2 cellular contexts compared by ENCODE assay signal in the genomic region with DNA sequence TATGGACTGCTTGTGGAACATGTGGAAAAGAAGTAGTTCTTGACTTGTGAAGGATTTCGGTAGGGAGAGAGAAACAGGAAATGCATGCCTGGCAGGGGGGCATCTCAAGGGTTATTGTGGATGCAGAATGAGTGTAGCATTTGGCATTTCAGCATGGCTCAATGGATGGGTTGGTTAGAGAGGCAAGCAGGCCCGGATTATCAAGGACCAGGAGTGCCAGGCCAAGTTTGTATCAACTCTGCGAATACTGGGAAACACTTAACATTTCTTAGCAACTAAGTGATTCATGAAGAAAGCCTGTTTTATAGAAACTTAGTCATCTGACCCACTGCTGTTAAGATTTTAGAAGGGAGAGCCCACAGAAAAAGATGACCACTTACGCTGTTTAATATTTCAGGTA.
TF ChIP-seq lines count a peak whose summit lies in the region.

No MANE protein-coding gene starts in this region.

TF ChIP-seq in GM23338, 12 proteins besides CTCF, POLR2A, EP300 and RAD21:
- TF ChIP-seq ZNF331 (CRISPR knock-in tag; IDR thresholded peaks at IDR 0.05; ENCODE audit: low read depth): no peak
- no peak for TF ChIP-seq CREB1 (CRISPR knock-in tag; IDR thresholded peaks at IDR 0.05; ENCODE audit: low read depth)
- TF ChIP-seq REST (IDR thresholded peaks at IDR 0.05; ENCODE audit: unreplicated experiment): no peak
- TF ChIP-seq EZH2 (IDR thresholded peaks at IDR 0.05; ENCODE audit: low read depth, unreplicated experiment): no peak

TF ChIP-seq in WTC11, 78 proteins besides CTCF, POLR2A, EP300 and RAD21:
- TF ChIP-seq, protein P1, sequence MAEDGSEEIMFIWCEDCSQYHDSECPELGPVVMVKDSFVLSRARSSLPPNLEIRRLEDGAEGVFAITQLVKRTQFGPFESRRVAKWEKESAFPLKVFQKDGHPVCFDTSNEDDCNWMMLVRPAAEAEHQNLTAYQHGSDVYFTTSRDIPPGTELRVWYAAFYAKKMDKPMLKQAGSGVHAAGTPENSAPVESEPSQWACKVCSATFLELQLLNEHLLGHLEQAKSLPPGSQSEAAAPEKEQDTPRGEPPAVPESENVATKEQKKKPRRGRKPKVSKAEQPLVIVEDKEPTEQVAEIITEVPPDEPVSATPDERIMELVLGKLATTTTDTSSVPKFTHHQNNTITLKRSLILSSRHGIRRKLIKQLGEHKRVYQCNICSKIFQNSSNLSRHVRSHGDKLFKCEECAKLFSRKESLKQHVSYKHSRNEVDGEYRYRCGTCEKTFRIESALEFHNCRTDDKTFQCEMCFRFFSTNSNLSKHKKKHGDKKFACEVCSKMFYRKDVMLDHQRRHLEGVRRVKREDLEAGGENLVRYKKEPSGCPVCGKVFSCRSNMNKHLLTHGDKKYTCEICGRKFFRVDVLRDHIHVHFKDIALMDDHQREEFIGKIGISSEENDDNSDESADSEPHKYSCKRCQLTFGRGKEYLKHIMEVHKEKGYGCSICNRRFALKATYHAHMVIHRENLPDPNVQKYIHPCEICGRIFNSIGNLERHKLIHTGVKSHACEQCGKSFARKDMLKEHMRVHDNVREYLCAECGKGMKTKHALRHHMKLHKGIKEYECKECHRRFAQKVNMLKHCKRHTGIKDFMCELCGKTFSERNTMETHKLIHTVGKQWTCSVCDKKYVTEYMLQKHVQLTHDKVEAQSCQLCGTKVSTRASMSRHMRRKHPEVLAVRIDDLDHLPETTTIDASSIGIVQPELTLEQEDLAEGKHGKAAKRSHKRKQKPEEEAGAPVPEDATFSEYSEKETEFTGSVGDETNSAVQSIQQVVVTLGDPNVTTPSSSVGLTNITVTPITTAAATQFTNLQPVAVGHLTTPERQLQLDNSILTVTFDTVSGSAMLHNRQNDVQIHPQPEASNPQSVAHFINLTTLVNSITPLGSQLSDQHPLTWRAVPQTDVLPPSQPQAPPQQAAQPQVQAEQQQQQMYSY (CRISPR knock-in tag; IDR thresholded peaks at IDR 0.05): peak; percentile 75
- TF ChIP-seq PRRX2 (CRISPR knock-in tag; IDR thresholded peaks at IDR 0.05) (no peak), ZNF416 (CRISPR knock-in tag; IDR thresholded peaks at IDR 0.05) (no peak), NR1H2 (CRISPR knock-in tag; IDR thresholded peaks at IDR 0.05) (no peak)
- TF ChIP-seq, protein P2, sequence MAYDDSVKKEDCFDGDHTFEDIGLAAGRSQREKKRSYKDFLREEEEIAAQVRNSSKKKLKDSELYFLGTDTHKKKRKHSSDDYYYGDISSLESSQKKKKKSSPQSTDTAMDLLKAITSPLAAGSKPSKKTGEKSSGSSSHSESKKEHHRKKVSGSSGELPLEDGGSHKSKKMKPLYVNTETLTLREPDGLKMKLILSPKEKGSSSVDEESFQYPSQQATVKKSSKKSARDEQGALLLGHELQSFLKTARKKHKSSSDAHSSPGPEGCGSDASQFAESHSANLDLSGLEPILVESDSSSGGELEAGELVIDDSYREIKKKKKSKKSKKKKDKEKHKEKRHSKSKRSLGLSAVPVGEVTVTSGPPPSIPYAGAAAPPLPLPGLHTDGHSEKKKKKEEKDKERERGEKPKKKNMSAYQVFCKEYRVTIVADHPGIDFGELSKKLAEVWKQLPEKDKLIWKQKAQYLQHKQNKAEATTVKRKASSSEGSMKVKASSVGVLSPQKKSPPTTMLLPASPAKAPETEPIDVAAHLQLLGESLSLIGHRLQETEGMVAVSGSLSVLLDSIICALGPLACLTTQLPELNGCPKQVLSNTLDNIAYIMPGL (CRISPR knock-in tag; IDR thresholded peaks at IDR 0.05): no peak
TF ChIP-seq in WTC11: peak in this region for 1.
